20 cellular contexts compared by ENCODE assay signal in genomic region chr1:36971832-36972231, GRCh38.
DNase-seq lines count a peak whose midpoint lies in the region; ATAC-seq, FAIRE-seq and TF ChIP-seq lines count a peak whose summit lies in the region.
"Had no signal": no experiment of that assay in that cellular context is flagged by ENCODE, and none has a peak within 500 bp of the region (broad histone marks: within the 10 kb centered on the region; RNA-seq: fewer than 3 reads in every experiment).

No MANE protein-coding gene starts in this region.

- H3K4me3 ChIP-seq in WERI-Rb-1 (ENCODE audit: low read depth, low read length) = no peak overlapping the region
- H3K4me3 ChIP-seq in mucosa of descending colon = no peak overlapping the region
- H3K4me3 ChIP-seq: BLaER1, GM23338, Peyer's patch had no signal

- no peak for TF ChIP-seq CTCF in D721Med (IDR thresholded peaks at IDR 0.05; ENCODE audit: insufficient read depth, missing control alignments)
- no peak for TF ChIP-seq CTCF in WERI-Rb-1 (IDR thresholded peaks at IDR 0.05; ENCODE audit: low read depth, low read length)
- TF ChIP-seq CTCF in mucosa of descending colon (IDR thresholded peaks at IDR 0.05) = no peak

- H3K27me3 ChIP-seq in WERI-Rb-1 (ENCODE audit: insufficient read depth, low read depth, severe bottlenecking) = no peaks in the 10 kb centered on the region
- H3K27me3 ChIP-seq: BLaER1, Peyer's patch had no signal

- no peak for FAIRE-seq in D721Med (lab: Jason Lieb, UNC)
- FAIRE-seq: HTR-8/SVneo had no signal

- no peaks in the 10 kb centered on the region for H3K4me1 ChIP-seq in mucosa of descending colon (ENCODE audit: low read depth)
- H3K4me1 ChIP-seq: BLaER1, Peyer's patch had no signal

- H3K9me3 ChIP-seq in WERI-Rb-1 (ENCODE audit: severe bottlenecking) (no peaks in the 10 kb centered on the region), mucosa of descending colon (no peaks in the 10 kb centered on the region)
- H3K9me3 ChIP-seq: BLaER1, Peyer's patch had no signal

- no peak for ATAC-seq in mucosa of descending colon
- ATAC-seq: T-helper 17 cell had no signal

- intact Hi-C loops in mucosa of descending colon (cut with DNase I, micrococcal nuclease) = no loop called here

- DNase-seq in NCI-H1092 treated with DMSO at 0.1 percent for 48 hours (lab: John Stamatoyannopoulos, UW) = peak; percentile 30
- no peak for DNase-seq in NCI-H1092 (lab: John Stamatoyannopoulos, UW)
- peak; percentile 52 for DNase-seq in D721Med (ENCODE audit: insufficient read length, low spot score)
- peak; percentile 88 for DNase-seq in NCI-H2171 (lab: John Stamatoyannopoulos, UW)
- peak; percentile 70 for DNase-seq in WERI-Rb-1
- no peak for DNase-seq in GM03348 (ENCODE audit: low spot score)
- no peak for DNase-seq in mucosa of descending colon
- no peak for DNase-seq in GF-D8 (lab: John Stamatoyannopoulos, UW)
- DNase-seq: 8988T; CD8-positive, alpha-beta memory T cell; GDM1; MV-4-11; NCI-H2081 treated with DMSO at 0.1 percent for 48 hours; NCI-H526; Peyer's patch; SHP77 treated with DMSO at 0.1 percent for 48 hours; T-helper 17 cell had no signal

- H3K36me3 ChIP-seq in WERI-Rb-1 (peaks cover 19% of the 10 kb centered on the region), mucosa of descending colon (ENCODE audit: low read depth) (no peaks in the 10 kb centered on the region)
- H3K36me3 ChIP-seq: BLaER1, Peyer's patch had no signal

- H3K27ac ChIP-seq in WERI-Rb-1 = peak overlapping the region; percentile 38
- H3K27ac ChIP-seq: BLaER1, Peyer's patch had no signal

Comparison
In these comparisons a context has a peak if more than half of its experiments do, and no peak if none do; other contexts are left out.
1. DNase-seq: peak in NCI-H1092 treated with DMSO at 0.1 percent for 48 hours (single experiment), D721Med (single experiment), NCI-H2171 (single experiment) and WERI-Rb-1 (single experiment); none in NCI-H1092 (single experiment), GM03348 (single experiment), mucosa of descending colon (0 of 3) and GF-D8 (single experiment).